ENCODE assay signal across 8 cellular contexts in genomic region chr10:80202530-80202929, GRCh38. TPM values are rescaled to one million over a fixed set of nuclear protein-coding genes. Genes with fewer than 3 reads are reported as not detected.
DNase-seq lines count a peak whose midpoint lies in the region; ATAC-seq and TF ChIP-seq lines count a peak whose summit lies in the region.
"Not testable (repeated sequence)": the region's sequence is repeated elsewhere in the genome, so short reads cannot be mapped to it uniquely, and the experiment has no call there.

No MANE protein-coding gene starts in this region.

- ATAC-seq in left lung: not testable (repeated sequence)

- H3K4me2 ChIP-seq in BLaER1 treated with 17β-estradiol and CSF1 and Interleukin-3, amounts not matched to agents 10 nM and 100 nM: peak overlapping the region; percentile 80 to 98 (median 97)
- H3K4me2 ChIP-seq in MM.1S (ENCODE audit: low read depth, low read length) (peak overlapping the region; percentile 91), osteoblast (ENCODE audit: insufficient read depth, low read length) (peak overlapping the region; percentile 39)

- CTCF ChIA-PET in activated CD4-positive, alpha-beta memory T cell treated with anti-CD3 and anti-CD28 coated beads for 36 hours (lab: Charles Lee): interaction anchor here (1.5 to 5.5 kb wide), 6 partner anchors 8 to 828 kb away, joined by 4 to 44 read pairs (median 12); no protein-coding TSS in a partner anchor

- peak overlapping the region; percentile 91 for H3K27ac Mint-ChIP-seq in activated CD4-positive, alpha-beta memory T cell treated with anti-CD3 and anti-CD28 coated beads for 36 hours

- not testable (repeated sequence) for H3K9me3 ChIP-seq in BLaER1 treated with 17β-estradiol and CSF1 and Interleukin-3, amounts not matched to agents 10 nM and 100 nM (replicated peaks in 1 of 11); MM.1S (replicated peaks; ENCODE audit: insufficient read depth, low read length); ascending aorta; effector memory CD4-positive, alpha-beta T cell (ENCODE audit: control insufficient read depth, low read length); left lung; osteoblast (ENCODE audit: low read depth, low read length); subcutaneous abdominal adipose tissue (ENCODE audit: control insufficient read depth in 5 of 5, low read length in 5 of 5)

- TF ChIP-seq CTCF in MM.1S (IDR thresholded peaks at IDR 0.05; ENCODE audit: low read length); ascending aorta (IDR thresholded peaks at IDR 0.05); left lung (IDR thresholded peaks at IDR 0.05); osteoblast (IDR thresholded peaks at IDR 0.05; ENCODE audit: extremely low read depth, low read depth, low read length): not testable (repeated sequence)

- peaks cover 18% of the 10 kb centered on the region for H3K36me3 Mint-ChIP-seq in activated CD4-positive, alpha-beta memory T cell treated with anti-CD3 and anti-CD28 coated beads for 36 hours

- not testable (repeated sequence) for H2AFZ ChIP-seq in MM.1S (ENCODE audit: low read length); osteoblast (ENCODE audit: low read length)

- peaks cover 74 to 81% (median 78%) of the 10 kb centered on the region in 10 experiments for H3K4me1 ChIP-seq in BLaER1 treated with 17β-estradiol and CSF1 and Interleukin-3, amounts not matched to agents 10 nM and 100 nM
- H3K4me1 ChIP-seq in MM.1S (ENCODE audit: low read length): peaks cover 39% of the 10 kb centered on the region
- H3K4me1 ChIP-seq in ascending aorta: peaks cover 18 to 72% of the 10 kb centered on the region in 2 donors
- H3K4me1 ChIP-seq in effector memory CD4-positive, alpha-beta T cell (ENCODE audit: control insufficient read depth, insufficient read depth, low read length, poor library complexity, severe bottlenecking): peaks cover 51% of the 10 kb centered on the region
- peaks cover 51 to 82% of the 10 kb centered on the region in 2 donors for H3K4me1 ChIP-seq in left lung
- H3K4me1 ChIP-seq in osteoblast (ENCODE audit: insufficient read depth, low read length): peaks cover 70% of the 10 kb centered on the region
- peaks cover 35 to 92% (median 82%) of the 10 kb centered on the region in 5 donors for H3K4me1 ChIP-seq in subcutaneous abdominal adipose tissue (ENCODE audit: control insufficient read depth in 5 of 5, insufficient read depth in 5 of 5, low read length in 5 of 5)

- intact Hi-C loops in activated CD4-positive, alpha-beta memory T cell treated with anti-CD3 and anti-CD28 coated beads for 36 hours (cut with micrococcal nuclease): loop anchor here (2.0 to 10.0 kb wide), 4 partner anchors 20 to 858 kb away; partner anchors contain the start of gene PPIF
- intact Hi-C loops in ascending aorta (cut with DNase I): loop anchor here (10.0 kb wide), 1 partner anchor 1048 kb away; no protein-coding TSS in a partner anchor
- intact Hi-C loops in left lung (cut with DNase I): not testable (repeated sequence)

- peak overlapping the region; percentile 91 for H3K4me3 Mint-ChIP-seq in activated CD4-positive, alpha-beta memory T cell treated with anti-CD3 and anti-CD28 coated beads for 36 hours

- not testable (repeated sequence) for H3K9me2 ChIP-seq in MM.1S (replicated peaks; ENCODE audit: insufficient read depth, low read length)

- peak overlapping the region in 2 of 11 experiments; percentile 38 to 97; a peak in 2 of 22 replicates for H3K9ac ChIP-seq in BLaER1 treated with 17β-estradiol and CSF1 and Interleukin-3, amounts not matched to agents 10 nM and 100 nM
- H3K9ac ChIP-seq in MM.1S (ENCODE audit: low read length): not testable (repeated sequence)
- peak overlapping the region in 3 of 5 donors; percentile 58 to 92 (median 63) for H3K9ac ChIP-seq in subcutaneous abdominal adipose tissue (ENCODE audit: low read length in 5 of 5)

- not testable (repeated sequence) for H3K27me3 Mint-ChIP-seq in activated CD4-positive, alpha-beta memory T cell treated with anti-CD3 and anti-CD28 coated beads for 36 hours

- H3K4me3 ChIP-seq in BLaER1 treated with 17β-estradiol and CSF1 and Interleukin-3, amounts not matched to agents 10 nM and 100 nM: peak overlapping the region in 2 of 10 experiments; percentile 93 to 98; a peak in 4 of 20 replicates
- H3K4me3 ChIP-seq in MM.1S (ENCODE audit: low read length) (peak overlapping the region; percentile 96; the same call in 1 of the 2 replicates), ascending aorta (peak overlapping the region in 1 of 2 donors; percentile 88), left lung (peak overlapping the region in 1 of 2 donors; percentile 90), subcutaneous abdominal adipose tissue (ENCODE audit: low read depth in 1 of 5, low read length in 5 of 5) (peak overlapping the region in 4 of 5 donors; percentile 4 to 88 (median 47))
- not testable (repeated sequence) for H3K4me3 ChIP-seq in effector memory CD4-positive, alpha-beta T cell (ENCODE audit: insufficient read depth, low read depth, low read length, poor library complexity, severe bottlenecking); osteoblast (ENCODE audit: insufficient read depth, low read length)

- peak overlapping the region in 2 of 11 experiments; percentile 18 to 24; a peak in 2 of 22 replicates for H3K27ac ChIP-seq in BLaER1 treated with 17β-estradiol and CSF1 and Interleukin-3, amounts not matched to agents 10 nM and 100 nM
- H3K27ac ChIP-seq in MM.1S (ENCODE audit: low read length): not testable (repeated sequence)
- peak overlapping the region; percentile 96 to 97 for H3K27ac ChIP-seq in ascending aorta
- peak overlapping the region; percentile 90 for H3K27ac ChIP-seq in effector memory CD4-positive, alpha-beta T cell (ENCODE audit: insufficient read depth, low read length, poor library complexity, severe bottlenecking)
- H3K27ac ChIP-seq in left lung: peak overlapping the region; percentile 97 to 99
- peak overlapping the region; percentile 97 for H3K27ac ChIP-seq in osteoblast (ENCODE audit: low read depth, low read length)
- H3K27ac ChIP-seq in subcutaneous abdominal adipose tissue (ENCODE audit: low read depth, low read length): peak overlapping the region; percentile 93

- H3K4me1 Mint-ChIP-seq in activated CD4-positive, alpha-beta memory T cell treated with anti-CD3 and anti-CD28 coated beads for 36 hours (ENCODE audit: low read depth): peaks cover 62% of the 10 kb centered on the region

- not testable (repeated sequence) for H3K9me3 Mint-ChIP-seq in activated CD4-positive, alpha-beta memory T cell treated with anti-CD3 and anti-CD28 coated beads for 36 hours

- peaks cover 69 to 74% (median 71%) of the 10 kb centered on the region in 11 experiments for H4K20me1 ChIP-seq in BLaER1 treated with 17β-estradiol and CSF1 and Interleukin-3, amounts not matched to agents 10 nM and 100 nM
- H4K20me1 ChIP-seq in MM.1S (ENCODE audit: insufficient read depth, low read length): not testable (repeated sequence)
- H4K20me1 ChIP-seq in osteoblast (ENCODE audit: insufficient read depth, low read length): peaks cover 22% of the 10 kb centered on the region

- POLR2A ChIA-PET in activated CD4-positive, alpha-beta memory T cell treated with anti-CD3 and anti-CD28 coated beads for 36 hours (lab: Charles Lee): interaction anchor here (0.7 to 5.0 kb wide), 2 partner anchors 8 to 15 kb away, joined by 3 to 52 read pairs; no protein-coding TSS in a partner anchor

- H3K36me3 ChIP-seq in BLaER1 treated with 17β-estradiol and CSF1 and Interleukin-3, amounts not matched to agents 10 nM and 100 nM: peaks cover 0 to 15% (median 9%) of the 10 kb centered on the region in 11 experiments; a peak in 11 of 22 replicates
- not testable (repeated sequence) for H3K36me3 ChIP-seq in MM.1S (replicated peaks; ENCODE audit: insufficient read depth, low read length); ascending aorta; effector memory CD4-positive, alpha-beta T cell (ENCODE audit: control insufficient read depth, insufficient read depth, low read length); left lung; osteoblast (ENCODE audit: insufficient read depth, low read length); subcutaneous abdominal adipose tissue (ENCODE audit: control insufficient read depth in 5 of 5, insufficient read depth in 5 of 5, low read length in 5 of 5)

- H3K27me3 ChIP-seq in BLaER1 treated with 17β-estradiol and CSF1 and Interleukin-3, amounts not matched to agents 10 nM and 100 nM; MM.1S (replicated peaks; ENCODE audit: insufficient read depth, low read length); ascending aorta; effector memory CD4-positive, alpha-beta T cell (replicated peaks; ENCODE audit: control insufficient read depth, insufficient read depth, low read length, poor library complexity, severe bottlenecking); left lung; osteoblast (ENCODE audit: insufficient read depth, low read length); subcutaneous abdominal adipose tissue (ENCODE audit: control insufficient read depth in 5 of 5, insufficient read depth in 4 of 5, low read length in 5 of 5): not testable (repeated sequence)

- peaks cover 36% of the 10 kb centered on the region for H3F3A ChIP-seq in MM.1S (ENCODE audit: insufficient read depth, low read length)

- H3K79me2 ChIP-seq in MM.1S (ENCODE audit: low read length) (peaks cover 78% of the 10 kb centered on the region), osteoblast (ENCODE audit: insufficient read depth, low read length) (peaks cover 84% of the 10 kb centered on the region)

- not testable (repeated sequence) for DNase-seq in MM.1S; activated CD4-positive, alpha-beta memory T cell treated with anti-CD3 and anti-CD28 coated beads for 36 hours; effector memory CD4-positive, alpha-beta T cell; left lung; osteoblast (ENCODE audit: insufficient read length, low spot score, missing footprints)
- peak in 1 of 2 donors; percentile 69 for DNase-seq in ascending aorta (ENCODE audit: low spot score in 2 of 2)

RNA-seq across cellular contexts. Expression of gene ANXA11, which starts 2.8 kb away (rescaled TPM):
- total RNA-seq in activated CD4-positive, alpha-beta memory T cell treated with anti-CD3 and anti-CD28 coated beads for 36 hours: 100 to 1,000 TPM; 237 to 242 TPM
- total RNA-seq in ascending aorta (237 TPM), left lung (100 to 1,000 TPM; 281 to 298 TPM), osteoblast (112 and 113 TPM in 2 replicates)

Comparison
In these comparisons a context has a peak if more than half of its experiments do, and no peak if none do; other contexts are left out.
1. H3K4me2 ChIP-seq: peak in every context shown above with its lines; median percentile 97 in BLaER1 treated with 17β-estradiol and CSF1 and Interleukin-3, amounts not matched to agents 10 nM and 100 nM; 91 in MM.1S; 39 in osteoblast.